Comparison of ENCODE assay signal across 1 cellular context in the genomic region with DNA sequence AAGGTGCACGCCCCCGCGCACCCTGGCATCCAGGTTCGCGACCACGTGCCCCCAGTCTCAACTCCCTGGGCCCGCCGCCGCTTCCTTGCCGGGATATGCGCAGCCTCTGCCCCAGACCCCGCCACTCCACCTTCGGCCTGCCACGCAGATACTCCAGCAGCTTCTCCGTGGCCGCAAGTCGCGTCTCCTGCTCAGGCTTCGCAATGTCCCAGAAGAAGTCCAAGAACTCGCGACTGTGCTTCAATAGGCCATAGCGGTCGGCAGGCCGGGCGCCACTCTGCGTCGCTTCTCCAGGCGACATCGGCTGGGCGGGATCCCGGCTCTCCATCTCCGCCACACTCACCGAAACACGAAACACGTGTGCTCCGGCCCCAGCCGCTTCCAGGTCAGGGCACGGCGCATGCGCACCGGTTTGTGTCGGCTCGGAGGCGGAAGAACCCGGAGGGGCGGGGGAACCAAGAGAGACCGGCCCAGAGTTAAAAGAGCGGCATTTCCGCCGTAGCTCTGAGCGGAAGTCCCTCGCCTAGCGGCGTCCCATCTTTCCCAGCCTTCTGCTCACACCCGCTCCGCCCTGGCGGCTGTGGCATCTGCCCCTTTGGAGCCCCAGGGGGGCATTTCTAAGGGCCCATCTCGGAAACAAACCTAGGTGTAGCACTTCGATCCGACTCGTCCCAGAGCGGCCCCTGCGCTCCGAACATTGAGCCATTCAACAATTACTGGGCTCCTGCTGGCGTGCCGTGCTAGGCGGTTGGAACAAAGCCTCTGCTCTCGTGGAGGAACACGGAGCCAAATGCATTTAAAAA.
TF ChIP-seq lines count a peak whose summit lies in the region.

A gene with protein sequence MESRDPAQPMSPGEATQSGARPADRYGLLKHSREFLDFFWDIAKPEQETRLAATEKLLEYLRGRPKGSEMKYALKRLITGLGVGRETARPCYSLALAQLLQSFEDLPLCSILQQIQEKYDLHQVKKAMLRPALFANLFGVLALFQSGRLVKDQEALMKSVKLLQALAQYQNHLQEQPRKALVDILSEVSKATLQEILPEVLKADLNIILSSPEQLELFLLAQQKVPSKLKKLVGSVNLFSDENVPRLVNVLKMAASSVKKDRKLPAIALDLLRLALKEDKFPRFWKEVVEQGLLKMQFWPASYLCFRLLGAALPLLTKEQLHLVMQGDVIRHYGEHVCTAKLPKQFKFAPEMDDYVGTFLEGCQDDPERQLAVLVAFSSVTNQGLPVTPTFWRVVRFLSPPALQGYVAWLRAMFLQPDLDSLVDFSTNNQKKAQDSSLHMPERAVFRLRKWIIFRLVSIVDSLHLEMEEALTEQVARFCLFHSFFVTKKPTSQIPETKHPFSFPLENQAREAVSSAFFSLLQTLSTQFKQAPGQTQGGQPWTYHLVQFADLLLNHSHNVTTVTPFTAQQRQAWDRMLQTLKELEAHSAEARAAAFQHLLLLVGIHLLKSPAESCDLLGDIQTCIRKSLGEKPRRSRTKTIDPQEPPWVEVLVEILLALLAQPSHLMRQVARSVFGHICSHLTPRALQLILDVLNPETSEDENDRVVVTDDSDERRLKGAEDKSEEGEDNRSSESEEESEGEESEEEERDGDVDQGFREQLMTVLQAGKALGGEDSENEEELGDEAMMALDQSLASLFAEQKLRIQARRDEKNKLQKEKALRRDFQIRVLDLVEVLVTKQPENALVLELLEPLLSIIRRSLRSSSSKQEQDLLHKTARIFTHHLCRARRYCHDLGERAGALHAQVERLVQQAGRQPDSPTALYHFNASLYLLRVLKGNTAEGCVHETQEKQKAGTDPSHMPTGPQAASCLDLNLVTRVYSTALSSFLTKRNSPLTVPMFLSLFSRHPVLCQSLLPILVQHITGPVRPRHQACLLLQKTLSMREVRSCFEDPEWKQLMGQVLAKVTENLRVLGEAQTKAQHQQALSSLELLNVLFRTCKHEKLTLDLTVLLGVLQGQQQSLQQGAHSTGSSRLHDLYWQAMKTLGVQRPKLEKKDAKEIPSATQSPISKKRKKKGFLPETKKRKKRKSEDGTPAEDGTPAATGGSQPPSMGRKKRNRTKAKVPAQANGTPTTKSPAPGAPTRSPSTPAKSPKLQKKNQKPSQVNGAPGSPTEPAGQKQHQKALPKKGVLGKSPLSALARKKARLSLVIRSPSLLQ (N-terminal part only) (minus strand): TSS at position 388 of the 803 bp plus-strand sequence. CDS start 60 bp downstream, at position 328.

TF ChIP-seq in HepG2, 621 proteins besides CTCF, POLR2A, EP300 and RAD21 (continued from another document and continues in another):
- TF ChIP-seq, protein P1, sequence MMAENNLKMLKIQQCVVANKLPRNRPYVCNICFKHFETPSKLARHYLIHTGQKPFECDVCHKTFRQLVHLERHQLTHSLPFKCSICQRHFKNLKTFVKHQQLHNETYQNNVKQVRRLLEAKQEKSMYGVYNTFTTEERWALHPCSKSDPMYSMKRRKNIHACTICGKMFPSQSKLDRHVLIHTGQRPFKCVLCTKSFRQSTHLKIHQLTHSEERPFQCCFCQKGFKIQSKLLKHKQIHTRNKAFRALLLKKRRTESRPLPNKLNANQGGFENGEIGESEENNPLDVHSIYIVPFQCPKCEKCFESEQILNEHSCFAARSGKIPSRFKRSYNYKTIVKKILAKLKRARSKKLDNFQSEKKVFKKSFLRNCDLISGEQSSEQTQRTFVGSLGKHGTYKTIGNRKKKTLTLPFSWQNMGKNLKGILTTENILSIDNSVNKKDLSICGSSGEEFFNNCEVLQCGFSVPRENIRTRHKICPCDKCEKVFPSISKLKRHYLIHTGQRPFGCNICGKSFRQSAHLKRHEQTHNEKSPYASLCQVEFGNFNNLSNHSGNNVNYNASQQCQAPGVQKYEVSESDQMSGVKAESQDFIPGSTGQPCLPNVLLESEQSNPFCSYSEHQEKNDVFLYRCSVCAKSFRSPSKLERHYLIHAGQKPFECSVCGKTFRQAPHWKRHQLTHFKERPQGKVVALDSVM (CRISPR knock-in tag; IDR thresholded peaks at IDR 0.05): 0 out of 2 replicates have a peak, but pooled peaks have one; percentile 47
- TF ChIP-seq, protein P2, sequence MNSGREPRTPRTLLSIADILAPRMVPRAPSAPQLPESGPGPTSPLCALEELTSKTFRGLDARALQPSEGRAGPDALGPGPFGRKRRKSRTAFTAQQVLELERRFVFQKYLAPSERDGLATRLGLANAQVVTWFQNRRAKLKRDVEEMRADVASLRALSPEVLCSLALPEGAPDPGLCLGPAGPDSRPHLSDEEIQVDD (CRISPR knock-in tag; IDR thresholded peaks at IDR 0.05; ENCODE audit: borderline replicate concordance): peak; percentile 68; the same call in 1 of the 2 replicates
- TF ChIP-seq SETDB1 (CRISPR knock-in tag; IDR thresholded peaks at IDR 0.05; ENCODE audit: borderline replicate concordance): no peak
- no peak for TF ChIP-seq SIX1 (CRISPR knock-in tag; IDR thresholded peaks at IDR 0.05; ENCODE audit: borderline replicate concordance)
- TF ChIP-seq ZSCAN12 (CRISPR knock-in tag; IDR thresholded peaks at IDR 0.05): 0 out of 2 replicates have a peak, but pooled peaks have one; percentile 61
- TF ChIP-seq ZNF17 (CRISPR knock-in tag; IDR thresholded peaks at IDR 0.05): no peak
- TF ChIP-seq, protein P3, sequence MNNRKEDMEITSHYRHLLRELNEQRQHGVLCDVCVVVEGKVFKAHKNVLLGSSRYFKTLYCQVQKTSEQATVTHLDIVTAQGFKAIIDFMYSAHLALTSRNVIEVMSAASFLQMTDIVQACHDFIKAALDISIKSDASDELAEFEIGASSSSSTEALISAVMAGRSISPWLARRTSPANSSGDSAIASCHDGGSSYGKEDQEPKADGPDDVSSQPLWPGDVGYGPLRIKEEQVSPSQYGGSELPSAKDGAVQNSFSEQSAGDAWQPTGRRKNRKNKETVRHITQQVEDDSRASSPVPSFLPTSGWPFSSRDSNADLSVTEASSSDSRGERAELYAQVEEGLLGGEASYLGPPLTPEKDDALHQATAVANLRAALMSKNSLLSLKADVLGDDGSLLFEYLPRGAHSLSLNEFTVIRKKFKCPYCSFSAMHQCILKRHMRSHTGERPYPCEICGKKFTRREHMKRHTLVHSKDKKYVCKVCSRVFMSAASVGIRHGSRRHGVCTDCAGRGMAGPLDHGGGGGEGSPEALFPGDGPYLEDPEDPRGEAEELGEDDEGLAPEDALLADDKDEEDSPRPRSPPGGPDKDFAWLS (CRISPR knock-in tag; IDR thresholded peaks at IDR 0.05; ENCODE audit: borderline replicate concordance): no peak
- TF ChIP-seq SMAD9 (CRISPR knock-in tag; IDR thresholded peaks at IDR 0.05): no peak
- TF ChIP-seq XRCC5 (optimal IDR thresholded peaks at IDR 0.05; ENCODE audit: low read length): no peak
- TF ChIP-seq PHF5A (CRISPR knock-in tag; IDR thresholded peaks at IDR 0.05; ENCODE audit: low read depth, unreplicated experiment): no peak
- TF ChIP-seq NCOA5 (CRISPR knock-in tag; IDR thresholded peaks at IDR 0.05): no peak
- TF ChIP-seq POLR2AphosphoS5 (IDR thresholded peaks at IDR 0.05; ENCODE audit: low read depth, low read length): peak; percentile 94
- peak; percentile 89 for TF ChIP-seq ZNF317 (CRISPR knock-in tag; IDR thresholded peaks at IDR 0.05)
- no peak for TF ChIP-seq ZNF296 (CRISPR knock-in tag; conservative IDR thresholded peaks at IDR 0.05)
- TF ChIP-seq, protein P4, sequence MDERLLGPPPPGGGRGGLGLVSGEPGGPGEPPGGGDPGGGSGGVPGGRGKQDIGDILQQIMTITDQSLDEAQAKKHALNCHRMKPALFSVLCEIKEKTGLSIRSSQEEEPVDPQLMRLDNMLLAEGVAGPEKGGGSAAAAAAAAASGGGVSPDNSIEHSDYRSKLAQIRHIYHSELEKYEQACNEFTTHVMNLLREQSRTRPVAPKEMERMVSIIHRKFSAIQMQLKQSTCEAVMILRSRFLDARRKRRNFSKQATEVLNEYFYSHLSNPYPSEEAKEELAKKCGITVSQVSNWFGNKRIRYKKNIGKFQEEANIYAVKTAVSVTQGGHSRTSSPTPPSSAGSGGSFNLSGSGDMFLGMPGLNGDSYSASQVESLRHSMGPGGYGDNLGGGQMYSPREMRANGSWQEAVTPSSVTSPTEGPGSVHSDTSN (CRISPR knock-in tag; IDR thresholded peaks at IDR 0.05): no peak
- no peak for TF ChIP-seq ZNF33B (CRISPR knock-in tag; IDR thresholded peaks at IDR 0.05)
- no peak for TF ChIP-seq FOXM1 (CRISPR knock-in tag; IDR thresholded peaks at IDR 0.05)
- TF ChIP-seq, protein P5, sequence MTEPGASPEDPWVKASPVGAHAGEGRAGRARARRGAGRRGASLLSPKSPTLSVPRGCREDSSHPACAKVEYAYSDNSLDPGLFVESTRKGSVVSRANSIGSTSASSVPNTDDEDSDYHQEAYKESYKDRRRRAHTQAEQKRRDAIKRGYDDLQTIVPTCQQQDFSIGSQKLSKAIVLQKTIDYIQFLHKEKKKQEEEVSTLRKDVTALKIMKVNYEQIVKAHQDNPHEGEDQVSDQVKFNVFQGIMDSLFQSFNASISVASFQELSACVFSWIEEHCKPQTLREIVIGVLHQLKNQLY (CRISPR knock-in tag; IDR thresholded peaks at IDR 0.05): no peak; the same call in 1 of the 2 replicates
- peak; percentile 59; the same call in 1 of the 2 replicates for TF ChIP-seq ZFP41 (CRISPR knock-in tag; IDR thresholded peaks at IDR 0.05; ENCODE audit: borderline replicate concordance)
- peak; percentile 62; the same call in 1 of the 2 replicates for TF ChIP-seq REL (CRISPR knock-in tag; conservative IDR thresholded peaks at IDR 0.05)
- 0 out of 2 replicates have a peak, but pooled peaks have one; percentile 14 for TF ChIP-seq IRF2 (CRISPR knock-in tag; IDR thresholded peaks at IDR 0.05)
- TF ChIP-seq ZNF256 (CRISPR knock-in tag; conservative IDR thresholded peaks at IDR 0.05): peak; percentile 91
- no peak for TF ChIP-seq ADNP (CRISPR knock-in tag; IDR thresholded peaks at IDR 0.05)
- TF ChIP-seq ZNF337 (CRISPR knock-in tag; IDR thresholded peaks at IDR 0.05; ENCODE audit: borderline replicate concordance, low read depth): no peak; the same call in 1 of the 2 replicates
- TF ChIP-seq, protein P6, sequence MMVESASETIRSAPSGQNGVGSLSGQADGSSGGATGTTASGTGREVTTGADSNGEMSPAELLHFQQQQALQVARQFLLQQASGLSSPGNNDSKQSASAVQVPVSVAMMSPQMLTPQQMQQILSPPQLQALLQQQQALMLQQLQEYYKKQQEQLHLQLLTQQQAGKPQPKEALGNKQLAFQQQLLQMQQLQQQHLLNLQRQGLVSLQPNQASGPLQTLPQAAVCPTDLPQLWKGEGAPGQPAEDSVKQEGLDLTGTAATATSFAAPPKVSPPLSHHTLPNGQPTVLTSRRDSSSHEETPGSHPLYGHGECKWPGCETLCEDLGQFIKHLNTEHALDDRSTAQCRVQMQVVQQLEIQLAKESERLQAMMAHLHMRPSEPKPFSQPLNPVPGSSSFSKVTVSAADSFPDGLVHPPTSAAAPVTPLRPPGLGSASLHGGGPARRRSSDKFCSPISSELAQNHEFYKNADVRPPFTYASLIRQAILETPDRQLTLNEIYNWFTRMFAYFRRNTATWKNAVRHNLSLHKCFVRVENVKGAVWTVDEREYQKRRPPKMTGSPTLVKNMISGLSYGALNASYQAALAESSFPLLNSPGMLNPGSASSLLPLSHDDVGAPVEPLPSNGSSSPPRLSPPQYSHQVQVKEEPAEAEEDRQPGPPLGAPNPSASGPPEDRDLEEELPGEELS (CRISPR knock-in tag; IDR thresholded peaks at IDR 0.05): peak; percentile 10; the same call in 1 of the 2 replicates
- peak; percentile 36; the same call in 1 of the 2 replicates for TF ChIP-seq ZNF331 (CRISPR knock-in tag; IDR thresholded peaks at IDR 0.05)
- TF ChIP-seq ZKSCAN5 (CRISPR knock-in tag; IDR thresholded peaks at IDR 0.05): no peak
- no peak; the same call in none of the 2 replicates for TF ChIP-seq ZMYM3 (CRISPR knock-in tag; IDR thresholded peaks at IDR 0.05)
- peak; percentile 92 for TF ChIP-seq ELF4 (CRISPR knock-in tag; IDR thresholded peaks at IDR 0.05; ENCODE audit: borderline replicate concordance)
- TF ChIP-seq HIVEP1 (CRISPR knock-in tag; IDR thresholded peaks at IDR 0.05): peak; percentile 93
- no peak for TF ChIP-seq ZNF550 (CRISPR knock-in tag; IDR thresholded peaks at IDR 0.05; ENCODE audit: borderline replicate concordance)
- no peak for TF ChIP-seq ZFP36 (IDR thresholded peaks at IDR 0.05; ENCODE audit: borderline replicate concordance, low read depth, low read length, partially characterized antibody)
- no peak; the same call in 1 of the 2 replicates for TF ChIP-seq ZNF746 (CRISPR knock-in tag; IDR thresholded peaks at IDR 0.05)
- TF ChIP-seq KLF6 (CRISPR knock-in tag; IDR thresholded peaks at IDR 0.05): 0 out of 2 replicates have a peak, but pooled peaks have one; percentile 33
- TF ChIP-seq ZNF549 (CRISPR knock-in tag; IDR thresholded peaks at IDR 0.05): no peak
